ENCODE assay signal across 25 cellular contexts in genomic region chr18:45463433-45463832, GRCh38.
"Had no signal": no experiment of that assay in that cellular context is flagged by ENCODE, and none has a peak within 500 bp of the region (broad histone marks: within the 10 kb centered on the region; RNA-seq: fewer than 3 reads in every experiment).

No MANE protein-coding gene starts in this region.

- H3K36me3 Mint-ChIP-seq: activated naive CD8-positive, alpha-beta T cell treated with anti-CD3 and anti-CD28 coated beads for 36 hours; brain; natural killer cell had no signal

- DNase-seq: activated CD4-positive, alpha-beta T cell treated with anti-CD3 and anti-CD28 coated beads for 36 hours; activated CD4-positive, CD25-positive, alpha-beta regulatory T cell; activated CD8-positive, alpha-beta memory T cell treated with anti-CD3 and anti-CD28 coated beads for 24 hours; activated effector memory CD4-positive, alpha-beta T cell treated with anti-CD3 and anti-CD28 coated beads, Interleukin-2, amount 50 U/mL, for 16 hours; activated naive CD4-positive, alpha-beta T cell treated with anti-CD3 and anti-CD28 coated beads for 36 hours; activated naive CD8-positive, alpha-beta T cell treated with anti-CD3 and anti-CD28 coated beads for 36 hours; adrenal gland; aorta; caudate nucleus; foreskin fibroblast; head of caudate nucleus; hippocampal formation; mesenchymal stem cell; natural killer cell; posterior cingulate gyrus; right cardiac atrium; stimulated activated CD4-positive, alpha-beta T cell treated with anti-CD3 and anti-CD28 coated beads, Interleukin-15, amount 100 ng/mL, for 24 hours; stimulated activated CD4-positive, alpha-beta T cell treated with anti-CD3 and anti-CD28 coated beads, Interleukin-2, amount 100 ng/mL, for 24 hours; stimulated activated naive CD4-positive, alpha-beta T cell treated with Interleukin-2 at 50 U/mL for 16 hours; T-helper 1 cell; testis; transverse colon had no signal

- H3K36me3 ChIP-seq: adrenal gland, transverse colon had no signal

- H3K4me3 Mint-ChIP-seq: activated CD4-positive, alpha-beta T cell treated with anti-CD3 and anti-CD28 coated beads for 36 hours; activated naive CD4-positive, alpha-beta T cell treated with anti-CD3 and anti-CD28 coated beads for 36 hours; activated naive CD8-positive, alpha-beta T cell treated with anti-CD3 and anti-CD28 coated beads for 36 hours; activated T-helper 1 cell treated with anti-CD3 and anti-CD28 coated beads, Interleukin-12 subunit alpha, Interleukin-12 subunit beta, Interleukin-2, Interleukin-4 antibody, amounts not matched to agents 30 ng/mL and 10 ng/mL and 1 ng/mL, durations not matched to agents 14 hours and 24 hours and 36 hours; brain; natural killer cell; T-helper 2 cell treated with Interferon-gamma antibody and Interleukin-4, amounts not matched to agents 5 μg/mL and 100 μg/mL, for 36 hours had no signal

- H3K4me1 ChIP-seq: adrenal gland, testis, transverse colon had no signal

- ATAC-seq: activated CD4-positive, alpha-beta T cell treated with anti-CD3 and anti-CD28 coated beads for 36 hours; natural killer cell; right cardiac atrium had no signal

- H3K27me3 Mint-ChIP-seq: brain had no signal

- H3K4me1 Mint-ChIP-seq: activated CD4-positive, alpha-beta T cell treated with anti-CD3 and anti-CD28 coated beads for 36 hours; activated naive CD8-positive, alpha-beta T cell treated with anti-CD3 and anti-CD28 coated beads for 36 hours; natural killer cell had no signal

- H3K27me3 ChIP-seq: adrenal gland, testis, transverse colon had no signal

- H3K27ac Mint-ChIP-seq: activated CD4-positive, alpha-beta T cell treated with anti-CD3 and anti-CD28 coated beads for 36 hours; activated naive CD4-positive, alpha-beta T cell treated with anti-CD3 and anti-CD28 coated beads for 36 hours; activated naive CD8-positive, alpha-beta T cell treated with anti-CD3 and anti-CD28 coated beads for 36 hours; activated T-helper 1 cell treated with anti-CD3 and anti-CD28 coated beads, Interleukin-12 subunit alpha, Interleukin-12 subunit beta, Interleukin-2, Interleukin-4 antibody, amounts not matched to agents 30 ng/mL and 10 ng/mL and 1 ng/mL, durations not matched to agents 14 hours and 24 hours and 36 hours; natural killer cell; T-helper 2 cell treated with Interferon-gamma antibody and Interleukin-4, amounts not matched to agents 5 μg/mL and 100 μg/mL, for 36 hours had no signal

- H3K4me3 ChIP-seq: adrenal gland, testis, transverse colon had no signal

- H3K9me3 Mint-ChIP-seq: activated naive CD4-positive, alpha-beta T cell treated with anti-CD3 and anti-CD28 coated beads for 36 hours; activated naive CD8-positive, alpha-beta T cell treated with anti-CD3 and anti-CD28 coated beads for 36 hours; activated T-helper 1 cell treated with anti-CD3 and anti-CD28 coated beads, Interleukin-12 subunit alpha, Interleukin-12 subunit beta, Interleukin-2, Interleukin-4 antibody, amounts not matched to agents 30 ng/mL and 10 ng/mL and 1 ng/mL, durations not matched to agents 14 hours and 24 hours and 36 hours; brain; natural killer cell; T-helper 2 cell treated with Interferon-gamma antibody and Interleukin-4, amounts not matched to agents 5 μg/mL and 100 μg/mL, for 36 hours had no signal

- H3K27ac ChIP-seq: adrenal gland, testis, transverse colon had no signal
